ENCODE assay signal across 21 cellular contexts in genomic region chr3:188046561-188047213, GRCh38.
A peak's percentile ranks its signal among the peaks of the same experiment; 100 is the strongest.
DNase-seq lines count a peak whose midpoint lies in the region; FAIRE-seq and TF ChIP-seq lines count a peak whose summit lies in the region.
"Had no signal": no experiment of that assay in that cellular context is flagged by ENCODE, and none has a peak within 500 bp of the region (broad histone marks: within the 10 kb centered on the region; RNA-seq: fewer than 3 reads in every experiment).

No MANE protein-coding gene starts in this region.

- no peaks in the 10 kb centered on the region for H3K9me3 ChIP-seq in SK-N-SH
- H3K9me3 ChIP-seq: ascending aorta, transverse colon had no signal

- TF ChIP-seq CTCF in SK-N-SH (IDR thresholded peaks at IDR 0.05) (no peak), epithelial cell of esophagus (IDR thresholded peaks at IDR 0.05; ENCODE audit: insufficient read depth, low read depth, low read length, missing control alignments) (no peak), retinal pigment epithelial cell (conservative IDR thresholded peaks at IDR 0.05; ENCODE audit: low read depth, low read length) (no peak)

- peak overlapping the region; percentile 37; the same call in 1 of the 2 replicates for H3K4me2 ChIP-seq in SK-N-SH
- H3K4me2 ChIP-seq: neural progenitor cell had no signal

- H3K4me3 ChIP-seq in SK-N-SH (ENCODE audit: low read depth in 2 of 2, low read length in 1 of 2): no peak overlapping the region
- no peak overlapping the region for H3K4me3 ChIP-seq in epithelial cell of esophagus (ENCODE audit: low read length)
- H3K4me3 ChIP-seq in retinal pigment epithelial cell (ENCODE audit: low read length): no peak overlapping the region
- H3K4me3 ChIP-seq: ascending aorta, neural progenitor cell, transverse colon had no signal

- no peaks in the 10 kb centered on the region for H3K9me2 ChIP-seq in SK-N-SH

- H4K20me1 ChIP-seq in SK-N-SH (ENCODE audit: insufficient read depth): no peaks in the 10 kb centered on the region

- peaks cover 3% of the 10 kb centered on the region for H3F3A ChIP-seq in SK-N-SH (replicated peaks; ENCODE audit: insufficient read depth)

- no peak for TF ChIP-seq RAD21 in SK-N-SH (IDR thresholded peaks at IDR 0.05; ENCODE audit: low read length)

- no peaks in the 10 kb centered on the region for H3K36me3 ChIP-seq in SK-N-SH (replicated peaks in 1 of 2; ENCODE audit: control insufficient read depth in 1 of 2, insufficient read depth in 2 of 2, low read length in 1 of 2)
- H3K36me3 ChIP-seq: ascending aorta, neural progenitor cell, transverse colon had no signal

- no peaks in the 10 kb centered on the region for H3K79me2 ChIP-seq in SK-N-SH (ENCODE audit: insufficient read depth)

- TF ChIP-seq EP300 in SK-N-SH (IDR thresholded peaks at IDR 0.05; ENCODE audit: borderline replicate concordance in 1 of 2, low read depth in 1 of 2, low read length in 1 of 2): no peak

- H2AFZ ChIP-seq in SK-N-SH (ENCODE audit: low read depth): no peak overlapping the region; the same call in 1 of the 2 replicates
- H2AFZ ChIP-seq: neural progenitor cell had no signal

- POLR2A ChIA-PET in SK-N-SH (lab: Yijun Ruan, JAX): no interaction called here

- CTCF ChIA-PET in SK-N-SH (lab: Yijun Ruan, JAX): interaction anchor here (1.6 kb wide), 1 partner anchor 307 kb away, joined by 4 read pairs; no protein-coding TSS in a partner anchor

- 37% methylated on average over 2 of the region's 2 CpGs for WGBS in SK-N-SH (ENCODE audit: low lambda C conversion rate)

- FAIRE-seq in H54 (lab: Jason Lieb, UNC): no peak
- FAIRE-seq: frontal cortex had no signal

- H3K9ac ChIP-seq in SK-N-SH: no peak overlapping the region
- H3K9ac ChIP-seq: neural progenitor cell had no signal

- DNase-seq in HT1080 (ENCODE audit: low read depth) (peak; percentile 48), SK-N-SH (no peak), epithelial cell of esophagus (ENCODE audit: low read depth) (peak; percentile 18), retinal pigment epithelial cell (ENCODE audit: low read depth) (peak; percentile 90), H54 (ENCODE audit: insufficient read length, low spot score) (no peak), Ammon's horn (ENCODE audit: low spot score) (no peak), GM19238 (ENCODE audit: insufficient read length, low spot score) (no peak)
- DNase-seq: activated CD4-positive, alpha-beta T cell treated with anti-CD3 and anti-CD28 coated beads for 48 hours; activated CD8-positive, alpha-beta memory T cell treated with anti-CD3 and anti-CD28 coated beads, Interleukin-2, amount 10 ng/mL, durations not matched to agents 7 days and 5 days; CD4-positive, alpha-beta T cell; GDM1; H7; hippocampal formation; NCI-H1092; NCI-H187 treated with DMSO at 0.1 percent for 48 hours; NCI-H69; T-helper 2 cell; transverse colon had no signal

- no peaks in the 10 kb centered on the region for H3K27me3 ChIP-seq in SK-N-SH (ENCODE audit: insufficient read depth)
- H3K27me3 ChIP-seq: ascending aorta, neural progenitor cell, transverse colon had no signal

- no peak for TF ChIP-seq POLR2A in H54 (IDR thresholded peaks at IDR 0.05; ENCODE audit: low read depth, low read length)

- H3K27ac ChIP-seq in SK-N-SH (ENCODE audit: low read depth in 2 of 2, low read length in 1 of 2): peak overlapping the region in 1 of 2 experiments; percentile 16; a peak in 1 of 4 replicates
- H3K27ac ChIP-seq: ascending aorta, neural progenitor cell, transverse colon had no signal

- H3K4me1 ChIP-seq in SK-N-SH (ENCODE audit: control insufficient read depth in 1 of 2, insufficient read depth in 2 of 2, low read depth in 1 of 2, low read length in 1 of 2): peaks cover 0 to 9% of the 10 kb centered on the region in 2 experiments; a peak in 2 of 4 replicates

TF ChIP-seq in SK-N-SH, 30 proteins besides CTCF, POLR2A, EP300 and RAD21:
- TF ChIP-seq SMC3 (IDR thresholded peaks at IDR 0.05; ENCODE audit: low read depth, low read length) (no peak), TCF12 (IDR thresholded peaks at IDR 0.05) (peak; percentile 59), ELF1 (IDR thresholded peaks at IDR 0.05) (no peak), MAX (IDR thresholded peaks at IDR 0.05; ENCODE audit: low read depth) (no peak), PBX3 (IDR thresholded peaks at IDR 0.05) (no peak), GATA2 (CRISPR knock-in tag; IDR thresholded peaks at IDR 0.05) (no peak), TEAD4 (IDR thresholded peaks at IDR 0.05; ENCODE audit: borderline replicate concordance, insufficient read depth) (no peak), FOSL2 (IDR thresholded peaks at IDR 0.05; ENCODE audit: borderline replicate concordance, low read depth) (peak; percentile 54; the same call in 1 of the 2 replicates), JUND (IDR thresholded peaks at IDR 0.05) (peak; percentile 61)
TF ChIP-seq in SK-N-SH: peak in this region for 3.

Comparison
In these comparisons a context has a peak if more than half of its experiments do, and no peak if none do; other contexts are left out.
1. DNase-seq: peak in HT1080 (single experiment), epithelial cell of esophagus (single experiment) and retinal pigment epithelial cell (single experiment); none in SK-N-SH (single experiment), H54 (single experiment), Ammon's horn (single experiment) and GM19238 (single experiment).